Comparison of ENCODE assay signal across 8 cellular contexts in genomic region chr6:32952817-32953739, GRCh38. TPM values are rescaled to one million over a fixed set of nuclear protein-coding genes. Genes with fewer than 3 reads are reported as not detected.
DNase-seq lines count a peak whose midpoint lies in the region; ATAC-seq and TF ChIP-seq lines count a peak whose summit lies in the region.

Gene HLA-DMA (minus strand): TSS chr6:32953097. CDS start chr6:32953036, 61 bp downstream.

- peak in 1 of 2 donors; percentile 37 for TF ChIP-seq POLR2A in vagina (IDR thresholded peaks at IDR 0.05)

- DNase-seq in EH (ENCODE audit: low read depth) (peak; percentile 99), HS-5 (ENCODE audit: low read depth) (peak; percentile 69), SJSA1 (ENCODE audit: low read depth in 1 of 2, low spot score in 2 of 2) (peak; percentile 71 to 72), germinal center (ENCODE audit: low spot score) (peak; percentile 88), omental fat pad (ENCODE audit: low spot score) (peak; percentile 44), vagina (ENCODE audit: extremely low spot score in 2 of 2) (peak in 1 of 2 donors; percentile 96)

- H3K4me1 Mint-ChIP-seq in activated naive CD4-positive, alpha-beta T cell treated with anti-CD3 and anti-CD28 coated beads, Interleukin-2, amount 50 U/mL, for 24 hours = peaks cover 57% of the 10 kb centered on the region

- H3K36me3 ChIP-seq in SJSA1 = no peaks in the 10 kb centered on the region
- H3K36me3 ChIP-seq in vagina = no peaks in the 10 kb centered on the region

- peak within 1 kb of the TSS; percentile 68 for H3K27ac Mint-ChIP-seq in activated naive CD4-positive, alpha-beta T cell treated with anti-CD3 and anti-CD28 coated beads, Interleukin-2, amount 50 U/mL, for 24 hours

- TF ChIP-seq CTCF in omental fat pad (IDR thresholded peaks at IDR 0.05) (peak in 1 of 3 donors; percentile 26), vagina (IDR thresholded peaks at IDR 0.05) (peak; percentile 42 to 59 (median 56))

- H3K4me3 Mint-ChIP-seq in activated naive CD4-positive, alpha-beta T cell treated with anti-CD3 and anti-CD28 coated beads, Interleukin-2, amount 50 U/mL, for 24 hours = peak within 1 kb of the TSS; percentile 87

- H3K9me3 Mint-ChIP-seq in activated naive CD4-positive, alpha-beta T cell treated with anti-CD3 and anti-CD28 coated beads, Interleukin-2, amount 50 U/mL, for 24 hours = no peaks in the 10 kb centered on the region

- intact Hi-C loops in vagina (cut with DNase I) = no loop called here

- ATAC-seq in GM21390 (IDR thresholded peaks at IDR 0.05; ENCODE audit: unreplicated experiment) (peak; percentile 88), omental fat pad (ENCODE audit: low FRiP score) (peak; percentile 98)

- no peaks in the 10 kb centered on the region for H3K9me3 ChIP-seq in SJSA1 (replicated peaks)
- no peaks in the 10 kb centered on the region for H3K9me3 ChIP-seq in vagina

- no peaks in the 10 kb centered on the region for H3K36me3 Mint-ChIP-seq in activated naive CD4-positive, alpha-beta T cell treated with anti-CD3 and anti-CD28 coated beads, Interleukin-2, amount 50 U/mL, for 24 hours

- H3K4me3 ChIP-seq in SJSA1 = no peak within 1 kb of the TSS
- H3K4me3 ChIP-seq in vagina = peak within 1 kb of the TSS; percentile 9 to 30

- H3K27ac ChIP-seq in SJSA1 = no peak within 1 kb of the TSS
- H3K27ac ChIP-seq in vagina = peak within 1 kb of the TSS; percentile 72

- H3K27me3 ChIP-seq in SJSA1 (replicated peaks) (0 out of 2 replicates have a peak, but pooled peaks cover 1% of the 10 kb centered on the region), vagina (no peaks in the 10 kb centered on the region)

- H3K27me3 Mint-ChIP-seq in activated naive CD4-positive, alpha-beta T cell treated with anti-CD3 and anti-CD28 coated beads, Interleukin-2, amount 50 U/mL, for 24 hours = no peaks in the 10 kb centered on the region

- H3K4me1 ChIP-seq in SJSA1 (replicated peaks) (no peaks in the 10 kb centered on the region), vagina (no peaks in the 10 kb centered on the region)

RNA-seq across cellular contexts. Expression of gene HLA-DMA, which starts in this region (rescaled TPM):
- total RNA-seq in SJSA1 (2014; rRNA removed; shearing (Covaris generic)) = 0.24 TPM in 1 of 2 replicates, not detected in the other
- 10 to 100 TPM; 27.6 to 81.7 (median 55.7) TPM for total RNA-seq in omental fat pad
- 27.7 TPM for total RNA-seq in vagina

Comparison
In these comparisons a context has a peak if more than half of its experiments do, and no peak if none do; other contexts are left out.
1. RNA of gene HLA-DMA (total RNA-seq): 27.6 to 81.7 TPM in omental fat pad and 27.7 TPM in vagina (single experiment); 0.24 TPM in SJSA1; every median in the first group is over 10 times any median in the second.
2. Peak in DNase-seq in SJSA1; RNA of the gene not detected or under 1 TPM.